8 cellular contexts compared by ENCODE assay signal in genomic region chr1:216310776-216311175, GRCh38.
DNase-seq lines count a peak whose midpoint lies in the region; ATAC-seq and TF ChIP-seq lines count a peak whose summit lies in the region.

No MANE protein-coding gene starts in this region.

- peak; percentile 10 for DNase-seq in H7
- peak; percentile 79 for DNase-seq in NCI-H524 treated with DMSO at 0.1 percent for 48 hours (lab: John Stamatoyannopoulos, UW)
- peak; percentile 25 for DNase-seq in dedifferentiated amniotic fluid mesenchymal stem cell (ENCODE audit: extremely low spot score)
- DNase-seq in psoas muscle: no peak
- no peak for DNase-seq in tibial artery
- no peak for DNase-seq in stimulated activated CD8-positive, alpha-beta memory T cell treated with anti-CD3 and anti-CD28 coated beads, Interleukin-4, amount 100 ng/mL, for 48 hours

- TF ChIP-seq CTCF in C4-2B (conservative IDR thresholded peaks at IDR 0.05) (peak; percentile 73), psoas muscle (IDR thresholded peaks at IDR 0.05) (peak; percentile 33), tibial artery (IDR thresholded peaks at IDR 0.05) (no peak)

- H3K36me3 ChIP-seq in H7 (replicated peaks; ENCODE audit: control insufficient read depth, insufficient read depth, low read length) (no peaks in the 10 kb centered on the region), psoas muscle (ENCODE audit: insufficient read depth in 1 of 2, low read depth in 1 of 2) (no peaks in the 10 kb centered on the region), tibial artery (no peaks in the 10 kb centered on the region)

- no peaks in the 10 kb centered on the region for H3K27me3 ChIP-seq in H7 (ENCODE audit: control insufficient read depth, insufficient read depth, low read length)
- H3K27me3 ChIP-seq in psoas muscle (ENCODE audit: insufficient read depth in 3 of 3, low read length in 2 of 3): no peaks in the 10 kb centered on the region
- no peaks in the 10 kb centered on the region for H3K27me3 ChIP-seq in tibial artery

- H3K27ac ChIP-seq in C4-2B: no peak overlapping the region
- H3K27ac ChIP-seq in psoas muscle: no peak overlapping the region
- no peak overlapping the region for H3K27ac ChIP-seq in tibial artery

- ATAC-seq in psoas muscle (peak in 1 of 4 donors; percentile 43), GM18873 (IDR thresholded peaks at IDR 0.05; ENCODE audit: low FRiP score, unreplicated experiment) (no peak)

- H3K4me3 ChIP-seq in H7 (ENCODE audit: insufficient read depth, low read depth, low read length) (no peak overlapping the region), psoas muscle (no peak overlapping the region), tibial artery (no peak overlapping the region)

- H3K9me3 ChIP-seq in psoas muscle: no peaks in the 10 kb centered on the region
- no peaks in the 10 kb centered on the region for H3K9me3 ChIP-seq in tibial artery

- intact Hi-C loops in psoas muscle (cut with DNase I) (no loop called here), tibial artery (cut with DNase I; ENCODE audit: low total_unique reads) (no loop called here)

- H3K4me1 ChIP-seq in psoas muscle (no peaks in the 10 kb centered on the region), tibial artery (no peaks in the 10 kb centered on the region)

- 14 to 18% (median 14%) methylated on average over 4 of the region's 4 CpGs for WGBS in psoas muscle, 3 donors

Comparison
In these comparisons a context has a peak if more than half of its experiments do, and no peak if none do; other contexts are left out.
1. CTCF ChIP-seq: peak in C4-2B (single experiment) and psoas muscle (single experiment); none in tibial artery (0 of 2).
2. DNase-seq: peak in H7 (single experiment), NCI-H524 treated with DMSO at 0.1 percent for 48 hours (single experiment) and dedifferentiated amniotic fluid mesenchymal stem cell (single experiment); none in psoas muscle (0 of 2), tibial artery (0 of 2) and stimulated activated CD8-positive, alpha-beta memory T cell treated with anti-CD3 and anti-CD28 coated beads, Interleukin-4, amount 100 ng/mL, for 48 hours (single experiment).